Comparison of ENCODE assay signal across 26 cellular contexts in the genomic region with DNA sequence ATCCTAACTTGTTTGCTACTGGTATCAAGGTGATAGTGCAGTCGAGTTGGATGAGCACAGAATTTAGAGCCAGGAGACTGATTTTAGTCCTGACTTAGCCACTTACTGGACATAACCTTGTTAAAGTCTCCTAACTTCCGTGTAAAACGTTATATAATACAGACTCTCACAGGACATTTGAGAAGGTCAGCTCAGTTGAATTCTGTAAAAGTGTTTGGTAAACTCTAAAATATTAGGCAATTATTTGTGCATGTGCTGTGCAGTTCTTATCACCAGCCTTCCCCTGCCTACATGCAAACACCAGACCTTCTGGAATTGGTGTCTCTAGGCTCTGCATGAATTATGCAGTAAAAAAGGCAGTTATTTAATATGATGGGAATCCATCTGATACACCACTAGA. TPM values are rescaled to one million over a fixed set of nuclear protein-coding genes. Genes with fewer than 3 reads are reported as not detected.
DNase-seq lines count a peak whose midpoint lies in the region; ATAC-seq, FAIRE-seq and TF ChIP-seq lines count a peak whose summit lies in the region.
"Had no signal": no experiment of that assay in that cellular context is flagged by ENCODE, and none has a peak within 500 bp of the region (broad histone marks: within the 10 kb centered on the region; RNA-seq: fewer than 3 reads in every experiment).

No MANE protein-coding gene starts in this region.

- peaks cover 18 to 82% (median 63%) of the 10 kb centered on the region in 12 donors for H3K4me1 ChIP-seq in heart left ventricle
- H3K4me1 ChIP-seq in kidney (ENCODE audit: control insufficient read depth in 1 of 2, insufficient read depth in 1 of 2, low read depth in 1 of 2, low read length in 2 of 2): peaks cover 49 to 63% of the 10 kb centered on the region in 2 donors
- H3K4me1 ChIP-seq in aorta (ENCODE audit: control insufficient read depth in 1 of 2, insufficient read depth in 2 of 2, low read length in 2 of 2): peaks cover 2 to 7% of the 10 kb centered on the region in 2 donors
- H3K4me1 ChIP-seq: neural progenitor cell had no signal

- no peaks in the 10 kb centered on the region for H3K27me3 Mint-ChIP-seq in progenitor cell of endocrine pancreas
- H3K27me3 Mint-ChIP-seq in stimulated activated memory B cell treated with anti-CD40 and anti-IgM and Interleukin-4, amounts not matched to agents 10 μg/mL and 1 μg/mL and 100 μg/mL, for 72 hours: peaks cover 84% of the 10 kb centered on the region
- H3K27me3 Mint-ChIP-seq: activated CD4-positive, alpha-beta memory T cell treated with anti-CD3 and anti-CD28 coated beads, Interleukin-2, amount 10 ng/mL, durations not matched to agents 7 days and 5 days; CD8-positive, alpha-beta memory T cell; stimulated activated naive CD8-positive, alpha-beta T cell treated with anti-CD3 and anti-CD28 coated beads, Interleukin-15, amount 100 ng/mL, for 72 hours had no signal

- H3K36me3 Mint-ChIP-seq in progenitor cell of endocrine pancreas (ENCODE audit: insufficient read depth): peaks cover 2% of the 10 kb centered on the region
- H3K36me3 Mint-ChIP-seq in stimulated activated memory B cell treated with anti-CD40 and anti-IgM and Interleukin-4, amounts not matched to agents 10 μg/mL and 1 μg/mL and 100 μg/mL, for 72 hours: no peaks in the 10 kb centered on the region
- H3K36me3 Mint-ChIP-seq: CD8-positive, alpha-beta memory T cell had no signal

- H3K9me3 ChIP-seq in heart left ventricle: no peaks in the 10 kb centered on the region
- H3K9me3 ChIP-seq in kidney (ENCODE audit: control insufficient read depth in 1 of 2, low read length in 2 of 2): no peaks in the 10 kb centered on the region
- no peaks in the 10 kb centered on the region for H3K9me3 ChIP-seq in aorta (ENCODE audit: control insufficient read depth, low read length)

- DNase-seq in heart left ventricle: no peak
- DNase-seq in cardiac septum (ENCODE audit: low spot score): no peak
- no peak for DNase-seq in kidney
- DNase-seq in progenitor cell of endocrine pancreas (ENCODE audit: low spot score, unreplicated experiment): no peak
- DNase-seq in erythroblast (lab: John Stamatoyannopoulos, UW): no peak
- no peak for DNase-seq in aorta
- DNase-seq in activated T-cell treated with anti-CD3 and anti-CD28 coated beads, Interleukin-2, amount 50 U/mL, for 48 hours: no peak
- DNase-seq: activated CD4-positive, alpha-beta memory T cell treated with anti-CD3 and anti-CD28 coated beads, Interleukin-2, amount 10 ng/mL, durations not matched to agents 7 days and 5 days; activated CD4-positive, CD25-positive, alpha-beta regulatory T cell treated with anti-CD3 and anti-CD28 coated beads, Interleukin-2, amount 50 U/mL, for 72 hours; activated effector memory CD4-positive, alpha-beta T cell treated with Interleukin-2 at 50 U/mL for 16 hours; AML-193; CD8-positive, alpha-beta memory T cell; DMS79; effector CD4-positive, alpha-beta T cell; GF-D8; hypothalamus; NCI-H1048; NCI-H2029 treated with DMSO at 0.1 percent for 48 hours; SHP77; stimulated activated naive CD8-positive, alpha-beta T cell treated with anti-CD3 and anti-CD28 coated beads, Interleukin-15, amount 100 ng/mL, for 72 hours; T-helper 1 cell had no signal

- H3K27ac ChIP-seq in heart left ventricle: peak overlapping the region in 10 of 12 donors; percentile 5 to 87 (median 47)
- peak overlapping the region; percentile 44 to 56 for H3K27ac ChIP-seq in kidney (ENCODE audit: low read depth in 2 of 2, low read length in 2 of 2)
- H3K27ac ChIP-seq in aorta (ENCODE audit: low read depth in 1 of 2, low read length in 2 of 2): peak overlapping the region in 1 of 2 donors; percentile 28
- H3K27ac ChIP-seq: HL-60, neural progenitor cell had no signal

- H3K9me3 Mint-ChIP-seq in progenitor cell of endocrine pancreas (ENCODE audit: low read depth): no peaks in the 10 kb centered on the region
- peaks cover 2% of the 10 kb centered on the region for H3K9me3 Mint-ChIP-seq in stimulated activated memory B cell treated with anti-CD40 and anti-IgM and Interleukin-4, amounts not matched to agents 10 μg/mL and 1 μg/mL and 100 μg/mL, for 72 hours
- H3K9me3 Mint-ChIP-seq: activated CD4-positive, alpha-beta memory T cell treated with anti-CD3 and anti-CD28 coated beads, Interleukin-2, amount 10 ng/mL, durations not matched to agents 7 days and 5 days; CD8-positive, alpha-beta memory T cell; neural progenitor cell; stimulated activated naive CD8-positive, alpha-beta T cell treated with anti-CD3 and anti-CD28 coated beads, Interleukin-15, amount 100 ng/mL, for 72 hours had no signal

- TF ChIP-seq POLR2A in heart left ventricle (IDR thresholded peaks at IDR 0.05) (no peak), erythroblast (IDR thresholded peaks at IDR 0.05; ENCODE audit: low read length) (no peak)

- H3K27me3 ChIP-seq in heart left ventricle: no peaks in the 10 kb centered on the region
- H3K27me3 ChIP-seq in aorta (ENCODE audit: control insufficient read depth in 1 of 2, insufficient read depth in 2 of 2, low read length in 1 of 2): no peaks in the 10 kb centered on the region
- H3K27me3 ChIP-seq: neural progenitor cell had no signal

- ATAC-seq in heart left ventricle (no peak), aorta (ENCODE audit: low FRiP score) (no peak)
- no peak for ATAC-seq in stimulated activated memory B cell treated with anti-CD40 and anti-IgM and Interleukin-4, amounts not matched to agents 10 μg/mL and 1 μg/mL and 100 μg/mL, for 72 hours
- ATAC-seq: HCT116; stimulated activated naive CD8-positive, alpha-beta T cell treated with anti-CD3 and anti-CD28 coated beads, Interleukin-15, amount 100 ng/mL, for 72 hours had no signal

- peak overlapping the region in 1 of 2 donors; percentile 19 for H3K9ac ChIP-seq in kidney (ENCODE audit: low read length in 2 of 2)
- H3K9ac ChIP-seq: neural progenitor cell had no signal

- peaks cover 50% of the 10 kb centered on the region for H3K4me1 Mint-ChIP-seq in progenitor cell of endocrine pancreas (ENCODE audit: low read depth)
- H3K4me1 Mint-ChIP-seq in stimulated activated memory B cell treated with anti-CD40 and anti-IgM and Interleukin-4, amounts not matched to agents 10 μg/mL and 1 μg/mL and 100 μg/mL, for 72 hours: peaks cover 35% of the 10 kb centered on the region

- 20 to 43% (median 31%) methylated on average over 3 of the region's 3 CpGs for WGBS in heart left ventricle, 4 donors
- WGBS in aorta, 2 donors: 22 to 23% methylated on average over 3 of the region's 3 CpGs

- no peak for FAIRE-seq in kidney (lab: Jason Lieb, UNC)
- FAIRE-seq: TTC549 had no signal

- TF ChIP-seq CTCF in heart left ventricle (IDR thresholded peaks at IDR 0.05) (no peak), kidney (IDR thresholded peaks at IDR 0.05; ENCODE audit: borderline replicate concordance, extremely low read depth, insufficient read depth) (no peak), progenitor cell of endocrine pancreas (IDR thresholded peaks at IDR 0.05; ENCODE audit: unreplicated experiment) (no peak)

- H3K4me3 ChIP-seq in heart left ventricle (no peak overlapping the region), kidney (ENCODE audit: low read length in 2 of 2) (no peak overlapping the region), aorta (ENCODE audit: low read length in 2 of 2) (no peak overlapping the region)
- H3K4me3 ChIP-seq: neural progenitor cell had no signal

- intact Hi-C loops in heart left ventricle (cut with DNase I): loop anchor here in 5 of 10 donors (5.0 kb wide), 2 partner anchors 42 to 47 kb away; a partner anchor contains a TSS
- intact Hi-C loops in cardiac septum (cut with DNase I): no loop called here
- intact Hi-C loops in kidney (cut with DNase I): no loop called here
- intact Hi-C loops in aorta (cut with DNase I): loop anchor here in 1 of 2 donors (5.0 kb wide), 1 partner anchor 42 kb away; no protein-coding TSS in a partner anchor

- peak overlapping the region; percentile 42 for H3K27ac Mint-ChIP-seq in progenitor cell of endocrine pancreas
- H3K27ac Mint-ChIP-seq in stimulated activated memory B cell treated with anti-CD40 and anti-IgM and Interleukin-4, amounts not matched to agents 10 μg/mL and 1 μg/mL and 100 μg/mL, for 72 hours: no peak overlapping the region
- H3K27ac Mint-ChIP-seq: activated CD4-positive, alpha-beta memory T cell treated with anti-CD3 and anti-CD28 coated beads, Interleukin-2, amount 10 ng/mL, durations not matched to agents 7 days and 5 days; CD8-positive, alpha-beta memory T cell; neural progenitor cell; stimulated activated naive CD8-positive, alpha-beta T cell treated with anti-CD3 and anti-CD28 coated beads, Interleukin-15, amount 100 ng/mL, for 72 hours had no signal

- H3K4me3 Mint-ChIP-seq in progenitor cell of endocrine pancreas (ENCODE audit: low read depth): no peak overlapping the region
- no peak overlapping the region for H3K4me3 Mint-ChIP-seq in stimulated activated memory B cell treated with anti-CD40 and anti-IgM and Interleukin-4, amounts not matched to agents 10 μg/mL and 1 μg/mL and 100 μg/mL, for 72 hours
- H3K4me3 Mint-ChIP-seq: activated CD4-positive, alpha-beta memory T cell treated with anti-CD3 and anti-CD28 coated beads, Interleukin-2, amount 10 ng/mL, durations not matched to agents 7 days and 5 days; CD8-positive, alpha-beta memory T cell; neural progenitor cell; stimulated activated naive CD8-positive, alpha-beta T cell treated with anti-CD3 and anti-CD28 coated beads, Interleukin-15, amount 100 ng/mL, for 72 hours had no signal

- no peaks in the 10 kb centered on the region for H3K36me3 ChIP-seq in heart left ventricle
- H3K36me3 ChIP-seq in kidney (ENCODE audit: control insufficient read depth in 1 of 2, insufficient read depth in 2 of 2, low read length in 2 of 2): no peaks in the 10 kb centered on the region
- no peaks in the 10 kb centered on the region for H3K36me3 ChIP-seq in aorta (ENCODE audit: control insufficient read depth in 1 of 2, insufficient read depth in 2 of 2, low read length in 1 of 2)
- H3K36me3 ChIP-seq: neural progenitor cell had no signal

RNA-seq across cellular contexts. Expression of a gene that starts 45.4 kb away (rescaled TPM):
- 10 to 100 TPM; 32.4 to 87.4 (median 44.7) TPM for total RNA-seq in heart left ventricle
- 10 to 100 TPM; 14.5 to 36.8 TPM for polyA plus RNA-seq in heart left ventricle
- total RNA-seq in cardiac septum: 38.5 TPM
- 65.1 TPM for total RNA-seq in kidney
- 13.2 TPM for polyA plus RNA-seq in kidney (ENCODE audit: insufficient read depth, low read depth, low replicate concordance)
- 53.8 and 56.0 TPM in 2 replicates for total RNA-seq in progenitor cell of endocrine pancreas
- 10 to 100 TPM; 71.0 to 97.8 TPM for total RNA-seq in aorta
- polyA plus RNA-seq in aorta: 10 to 100 TPM; 17.3 TPM
